In the genomic region with DNA sequence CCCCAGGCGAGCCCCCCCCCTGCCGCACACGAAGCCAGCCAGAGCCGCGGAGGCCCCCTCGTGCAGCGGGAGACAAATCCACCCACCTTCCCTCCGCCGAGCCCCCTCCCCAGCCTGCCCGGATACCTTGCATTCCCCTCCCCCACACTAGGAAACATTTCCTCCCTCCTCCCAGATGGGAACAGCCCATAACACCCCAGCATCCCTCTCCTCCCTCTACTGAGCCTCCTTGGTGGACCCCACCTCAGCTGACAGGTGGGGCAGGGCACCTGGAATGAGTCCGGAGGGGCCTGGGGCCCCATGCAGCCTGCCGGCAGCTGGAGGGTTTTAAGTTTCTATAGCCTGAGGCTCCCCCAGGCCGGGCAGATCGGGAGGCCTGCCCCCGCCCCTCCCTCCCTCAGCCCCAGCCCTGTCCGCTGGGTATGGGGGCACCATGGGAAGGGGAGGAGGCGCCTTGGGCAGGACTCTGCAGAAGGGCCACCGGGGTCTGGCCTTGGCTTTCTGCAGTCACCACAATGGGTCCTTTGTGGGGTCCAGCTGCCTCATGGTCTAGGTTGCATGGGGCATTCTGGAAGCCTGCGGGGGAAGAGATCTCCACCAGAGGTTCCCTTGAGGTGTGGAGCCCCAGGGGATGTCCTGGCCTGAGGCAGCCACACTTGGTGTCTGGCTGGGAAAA, we compare ENCODE assay signal across 8 cellular contexts. TPM values are rescaled to one million over a fixed set of nuclear protein-coding genes. Genes with fewer than 3 reads are reported as not detected.
DNase-seq lines count a peak whose midpoint lies in the region; FAIRE-seq and TF ChIP-seq lines count a peak whose summit lies in the region.

No MANE protein-coding gene starts in this region.

- no peak overlapping the region for H3K27ac ChIP-seq in HL-60 (replicated peaks)
- peak overlapping the region; percentile 80 to 86 for H3K27ac ChIP-seq in right atrium auricular region
- H3K27ac ChIP-seq in sigmoid colon, result peak overlapping the region; percentile 86 to 96 (median 92)

- peak; percentile 39 for DNase-seq in COLO668 (lab: John Stamatoyannopoulos, UW; ENCODE audit: unreplicated experiment)
- DNase-seq in HL-60 (ENCODE audit: low read depth in 1 of 2, low spot score in 1 of 2), result no peak
- DNase-seq in adipocyte (ENCODE audit: low read depth), result peak; percentile 56
- DNase-seq in right atrium auricular region (ENCODE audit: low spot score), result no peak
- DNase-seq in sigmoid colon, result peak; percentile 77
- DNase-seq in cerebellum (ENCODE audit: low spot score), result no peak
- DNase-seq in GM13976 (ENCODE audit: low spot score), result no peak
- no peak for DNase-seq in RCC 7860 (ENCODE audit: low spot score)

- H3K4me1 ChIP-seq in adipocyte (ENCODE audit: control insufficient read depth, insufficient read depth, low read length), result peaks cover 42% of the 10 kb centered on the region
- H3K4me1 ChIP-seq in right atrium auricular region, result peaks cover 0 to 36% of the 10 kb centered on the region in 2 donors
- H3K4me1 ChIP-seq in sigmoid colon, result peaks cover 0 to 52% (median 46%) of the 10 kb centered on the region in 4 donors

- H3K27me3 ChIP-seq in HL-60 (ENCODE audit: insufficient read depth, poor library complexity, severe bottlenecking), result no peaks in the 10 kb centered on the region
- H3K27me3 ChIP-seq in adipocyte (replicated peaks; ENCODE audit: control insufficient read depth, insufficient read depth, low read length), result no peaks in the 10 kb centered on the region
- H3K27me3 ChIP-seq in right atrium auricular region, result no peaks in the 10 kb centered on the region
- no peaks in the 10 kb centered on the region for H3K27me3 ChIP-seq in sigmoid colon

- TF ChIP-seq POLR2A in sigmoid colon (IDR thresholded peaks at IDR 0.05), result no peak

- H3K4me3 ChIP-seq in HL-60 (replicated peaks; ENCODE audit: insufficient read depth, low read length) (peak overlapping the region; percentile 69), adipocyte (ENCODE audit: low read length) (peak overlapping the region; percentile 87), right atrium auricular region (peak overlapping the region; percentile 84 to 94), sigmoid colon (peak overlapping the region; percentile 87 to 96 (median 94))

- peak overlapping the region; percentile 90 for H3K9ac ChIP-seq in adipocyte (ENCODE audit: low read length)

- no peaks in the 10 kb centered on the region for H3K9me3 ChIP-seq in adipocyte (ENCODE audit: control insufficient read depth, low read length)
- H3K9me3 ChIP-seq in right atrium auricular region, result no peaks in the 10 kb centered on the region
- no peaks in the 10 kb centered on the region for H3K9me3 ChIP-seq in sigmoid colon

- peaks cover 15% of the 10 kb centered on the region for H3K36me3 ChIP-seq in adipocyte (ENCODE audit: control insufficient read depth, insufficient read depth, low read length, severe bottlenecking)
- no peaks in the 10 kb centered on the region for H3K36me3 ChIP-seq in right atrium auricular region
- no peaks in the 10 kb centered on the region for H3K36me3 ChIP-seq in sigmoid colon

- TF ChIP-seq EP300 in sigmoid colon (IDR thresholded peaks at IDR 0.05), result no peak

- in situ Hi-C loops in GM13976 (cut with MboI; ENCODE audit: low sequenced_read_pairs, unreplicated experiment), result no loop called here

- WGBS in sigmoid colon, 2 donors, result 1 to 3% methylated on average over 19 of the region's 19 CpGs

- FAIRE-seq in RCC 7860 (lab: Jason Lieb, UNC), result no peak

- no peak for TF ChIP-seq CTCF in HL-60 (IDR thresholded peaks at IDR 0.05; ENCODE audit: insufficient read depth, low read length)
- TF ChIP-seq CTCF in right atrium auricular region (IDR thresholded peaks at IDR 0.05), result no peak
- no peak for TF ChIP-seq CTCF in sigmoid colon (IDR thresholded peaks at IDR 0.05)
- no peak for TF ChIP-seq CTCF in GM13976 (IDR thresholded peaks at IDR 0.05; ENCODE audit: borderline replicate concordance, control extremely low read depth, extremely low read depth, insufficient read depth, missing control alignments)

- intact Hi-C loops in sigmoid colon (cut with DNase I), result loop anchor here (2.0 kb wide), 1 partner anchor 58 kb away; no protein-coding TSS in a partner anchor

RNA-seq across cellular contexts. Expression of a gene that starts 0.7 kb away (rescaled TPM):
- total RNA-seq in right atrium auricular region (100 to 1,000 TPM in 1 of 2 donors, 10 to 100 TPM in 1; 70.7 to 113 TPM), sigmoid colon (100 to 1,000 TPM in 1 of 4 donors, 10 to 100 TPM in 3; 80.6 to 117 (median 95.7) TPM), cerebellum (59.2 TPM)
- polyA plus RNA-seq in sigmoid colon, result 100 to 1,000 TPM; 125 to 160 (median 132) TPM

Comparison
In these comparisons a context has a peak if more than half of its experiments do, and no peak if none do; other contexts are left out.
1. DNase-seq: peak in COLO668 (single experiment), adipocyte (single experiment) and sigmoid colon (single experiment); none in HL-60 (0 of 2), right atrium auricular region (single experiment), cerebellum (single experiment), GM13976 (single experiment) and RCC 7860 (single experiment).
2. Peak in every context shown above with its lines, with median percentiles within 50 percentile points of each other: H3K4me3 ChIP-seq.